Comparison of ENCODE assay signal across 10 cellular contexts in the genomic region with DNA sequence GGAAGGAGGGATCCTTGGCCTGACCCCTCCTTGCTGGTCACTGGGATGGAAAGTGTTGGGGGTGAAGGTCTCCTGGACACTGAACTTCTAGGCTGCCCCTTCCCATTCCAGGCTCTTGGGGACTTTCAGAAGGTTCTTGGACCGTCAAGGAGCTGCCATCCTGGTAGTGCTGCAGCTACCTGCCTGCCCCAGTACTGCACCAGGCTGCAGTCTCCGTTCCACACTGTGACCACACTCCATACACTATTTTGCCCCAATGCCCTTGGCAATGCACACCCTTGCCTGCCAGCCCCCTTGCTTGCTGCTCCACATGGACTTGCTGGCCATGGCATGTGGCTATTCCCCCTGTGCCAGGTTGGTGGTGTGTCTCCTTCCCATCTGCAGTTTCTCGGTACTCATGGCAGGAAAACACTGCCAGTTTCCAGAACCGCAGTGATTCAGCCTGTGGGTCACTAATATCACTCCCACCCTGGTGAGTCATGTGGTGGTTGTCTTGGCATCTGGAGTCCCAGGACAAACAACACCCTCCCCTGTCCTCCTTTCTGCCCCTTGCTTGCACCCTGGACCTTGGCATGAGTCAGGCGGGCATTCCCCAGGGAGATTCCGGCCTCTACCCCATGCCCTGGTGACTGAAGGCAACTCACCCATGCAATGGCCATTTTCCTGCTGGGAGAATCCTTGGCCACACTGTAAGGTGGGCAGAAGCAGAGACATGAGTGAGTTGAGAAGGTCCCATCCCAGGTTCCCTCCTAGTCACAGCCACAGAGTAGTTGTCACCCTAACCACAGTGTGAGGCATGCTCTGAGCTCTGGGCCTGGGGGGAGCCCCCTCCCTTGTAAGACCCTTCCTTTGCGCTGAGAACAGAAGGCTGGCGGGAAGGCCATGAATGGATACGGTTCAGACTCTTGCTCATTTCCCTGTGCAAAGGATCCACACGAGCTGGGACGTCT. TPM values are rescaled to one million over a fixed set of nuclear protein-coding genes. Genes with fewer than 3 reads are reported as not detected.
DNase-seq lines count a peak whose midpoint lies in the region; ATAC-seq, FAIRE-seq and TF ChIP-seq lines count a peak whose summit lies in the region.
"Had no signal": no experiment of that assay in that cellular context is flagged by ENCODE, and none has a peak within 500 bp of the region (broad histone marks: within the 10 kb centered on the region; RNA-seq: fewer than 3 reads in every experiment).

No MANE protein-coding gene starts in this region.

- DNase-seq in A172 (ENCODE audit: low spot score) (peak; percentile 100), H54 (ENCODE audit: insufficient read length, low spot score) (peak; percentile 98), amniotic stem cell (lab: John Stamatoyannopoulos, UW) (peak; percentile 60), kidney glomerular epithelial cell (lab: John Stamatoyannopoulos, UW) (peak; percentile 99), NCI-H1930 (lab: John Stamatoyannopoulos, UW) (no peak), mucosa of gallbladder (ENCODE audit: low spot score) (no peak)
- DNase-seq: NCI-H774, ovary had no signal

- 0 out of 2 replicates have a peak, but pooled peaks have one; percentile 14 for TF ChIP-seq POLR2A in H54 (IDR thresholded peaks at IDR 0.05; ENCODE audit: low read depth, low read length)

- no peak for ATAC-seq in HG02970 (IDR thresholded peaks at IDR 0.05; ENCODE audit: low FRiP score, unreplicated experiment)
- ATAC-seq in GM21529 (IDR thresholded peaks at IDR 0.05; ENCODE audit: unreplicated experiment): no peak

- peak; percentile 93 for FAIRE-seq in H54 (lab: Jason Lieb, UNC)

RNA-seq across cellular contexts. Expression of a gene that starts 32.8 kb away (rescaled TPM):
- 1.2 and 1.9 TPM in 2 replicates for total RNA-seq in A172 (2014; rRNA removed; shearing (Covaris generic))
- total RNA-seq in mucosa of gallbladder: 3.3 TPM

Comparison
In these comparisons a context has a peak if more than half of its experiments do, and no peak if none do; other contexts are left out.
1. DNase-seq: peak in A172 (single experiment), H54 (single experiment), amniotic stem cell (single experiment) and kidney glomerular epithelial cell (single experiment); none in NCI-H1930 (0 of 2) and mucosa of gallbladder (single experiment).